Comparison of ENCODE assay signal across 1 cellular context in genomic region chr7:97635622-97636021, GRCh38.
TF ChIP-seq lines count a peak whose summit lies in the region.

No MANE protein-coding gene starts in this region.

TF ChIP-seq in GM23338, 12 proteins besides CTCF, POLR2A, EP300 and RAD21 (continued from another document):
- TF ChIP-seq, protein P1, sequence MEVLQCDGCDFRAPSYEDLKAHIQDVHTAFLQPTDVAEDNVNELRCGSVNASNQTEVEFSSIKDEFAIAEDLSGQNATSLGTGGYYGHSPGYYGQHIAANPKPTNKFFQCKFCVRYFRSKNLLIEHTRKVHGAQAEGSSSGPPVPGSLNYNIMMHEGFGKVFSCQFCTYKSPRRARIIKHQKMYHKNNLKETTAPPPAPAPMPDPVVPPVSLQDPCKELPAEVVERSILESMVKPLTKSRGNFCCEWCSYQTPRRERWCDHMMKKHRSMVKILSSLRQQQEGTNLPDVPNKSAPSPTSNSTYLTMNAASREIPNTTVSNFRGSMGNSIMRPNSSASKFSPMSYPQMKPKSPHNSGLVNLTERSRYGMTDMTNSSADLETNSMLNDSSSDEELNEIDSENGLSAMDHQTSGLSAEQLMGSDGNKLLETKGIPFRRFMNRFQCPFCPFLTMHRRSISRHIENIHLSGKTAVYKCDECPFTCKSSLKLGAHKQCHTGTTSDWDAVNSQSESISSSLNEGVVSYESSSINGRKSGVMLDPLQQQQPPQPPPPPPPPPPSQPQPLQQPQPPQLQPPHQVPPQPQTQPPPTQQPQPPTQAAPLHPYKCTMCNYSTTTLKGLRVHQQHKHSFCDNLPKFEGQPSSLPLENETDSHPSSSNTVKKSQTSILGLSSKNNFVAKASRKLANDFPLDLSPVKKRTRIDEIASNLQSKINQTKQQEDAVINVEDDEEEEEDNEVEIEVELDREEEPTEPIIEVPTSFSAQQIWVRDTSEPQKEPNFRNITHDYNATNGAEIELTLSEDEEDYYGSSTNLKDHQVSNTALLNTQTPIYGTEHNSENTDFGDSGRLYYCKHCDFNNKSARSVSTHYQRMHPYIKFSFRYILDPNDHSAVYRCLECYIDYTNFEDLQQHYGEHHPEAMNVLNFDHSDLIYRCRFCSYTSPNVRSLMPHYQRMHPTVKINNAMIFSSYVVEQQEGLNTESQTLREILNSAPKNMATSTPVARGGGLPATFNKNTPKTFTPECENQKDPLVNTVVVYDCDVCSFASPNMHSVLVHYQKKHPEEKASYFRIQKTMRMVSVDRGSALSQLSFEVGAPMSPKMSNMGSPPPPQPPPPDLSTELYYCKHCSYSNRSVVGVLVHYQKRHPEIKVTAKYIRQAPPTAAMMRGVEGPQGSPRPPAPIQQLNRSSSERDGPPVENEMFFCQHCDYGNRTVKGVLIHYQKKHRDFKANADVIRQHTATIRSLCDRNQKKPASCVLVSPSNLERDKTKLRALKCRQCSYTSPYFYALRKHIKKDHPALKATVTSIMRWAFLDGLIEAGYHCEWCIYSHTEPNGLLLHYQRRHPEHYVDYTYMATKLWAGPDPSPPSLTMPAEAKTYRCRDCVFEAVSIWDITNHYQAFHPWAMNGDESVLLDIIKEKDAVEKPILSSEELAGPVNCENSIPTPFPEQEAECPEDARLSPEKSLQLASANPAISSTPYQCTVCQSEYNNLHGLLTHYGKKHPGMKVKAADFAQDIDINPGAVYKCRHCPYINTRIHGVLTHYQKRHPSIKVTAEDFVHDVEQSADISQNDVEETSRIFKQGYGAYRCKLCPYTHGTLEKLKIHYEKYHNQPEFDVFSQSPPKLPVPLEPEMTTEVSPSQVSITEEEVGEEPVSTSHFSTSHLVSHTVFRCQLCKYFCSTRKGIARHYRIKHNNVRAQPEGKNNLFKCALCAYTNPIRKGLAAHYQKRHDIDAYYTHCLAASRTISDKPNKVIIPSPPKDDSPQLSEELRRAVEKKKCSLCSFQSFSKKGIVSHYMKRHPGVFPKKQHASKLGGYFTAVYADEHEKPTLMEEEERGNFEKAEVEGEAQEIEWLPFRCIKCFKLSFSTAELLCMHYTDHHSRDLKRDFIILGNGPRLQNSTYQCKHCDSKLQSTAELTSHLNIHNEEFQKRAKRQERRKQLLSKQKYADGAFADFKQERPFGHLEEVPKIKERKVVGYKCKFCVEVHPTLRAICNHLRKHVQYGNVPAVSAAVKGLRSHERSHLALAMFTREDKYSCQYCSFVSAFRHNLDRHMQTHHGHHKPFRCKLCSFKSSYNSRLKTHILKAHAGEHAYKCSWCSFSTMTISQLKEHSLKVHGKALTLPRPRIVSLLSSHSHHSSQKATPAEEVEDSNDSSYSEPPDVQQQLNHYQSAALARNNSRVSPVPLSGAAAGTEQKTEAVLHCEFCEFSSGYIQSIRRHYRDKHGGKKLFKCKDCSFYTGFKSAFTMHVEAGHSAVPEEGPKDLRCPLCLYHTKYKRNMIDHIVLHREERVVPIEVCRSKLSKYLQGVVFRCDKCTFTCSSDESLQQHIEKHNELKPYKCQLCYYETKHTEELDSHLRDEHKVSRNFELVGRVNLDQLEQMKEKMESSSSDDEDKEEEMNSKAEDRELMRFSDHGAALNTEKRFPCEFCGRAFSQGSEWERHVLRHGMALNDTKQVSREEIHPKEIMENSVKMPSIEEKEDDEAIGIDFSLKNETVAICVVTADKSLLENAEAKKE (CRISPR knock-in tag; IDR thresholded peaks at IDR 0.05), result no peak
- no peak for TF ChIP-seq ZNF331 (CRISPR knock-in tag; IDR thresholded peaks at IDR 0.05; ENCODE audit: low read depth)
- no peak for TF ChIP-seq CREB1 (CRISPR knock-in tag; IDR thresholded peaks at IDR 0.05; ENCODE audit: low read depth)
